In the genomic region with DNA sequence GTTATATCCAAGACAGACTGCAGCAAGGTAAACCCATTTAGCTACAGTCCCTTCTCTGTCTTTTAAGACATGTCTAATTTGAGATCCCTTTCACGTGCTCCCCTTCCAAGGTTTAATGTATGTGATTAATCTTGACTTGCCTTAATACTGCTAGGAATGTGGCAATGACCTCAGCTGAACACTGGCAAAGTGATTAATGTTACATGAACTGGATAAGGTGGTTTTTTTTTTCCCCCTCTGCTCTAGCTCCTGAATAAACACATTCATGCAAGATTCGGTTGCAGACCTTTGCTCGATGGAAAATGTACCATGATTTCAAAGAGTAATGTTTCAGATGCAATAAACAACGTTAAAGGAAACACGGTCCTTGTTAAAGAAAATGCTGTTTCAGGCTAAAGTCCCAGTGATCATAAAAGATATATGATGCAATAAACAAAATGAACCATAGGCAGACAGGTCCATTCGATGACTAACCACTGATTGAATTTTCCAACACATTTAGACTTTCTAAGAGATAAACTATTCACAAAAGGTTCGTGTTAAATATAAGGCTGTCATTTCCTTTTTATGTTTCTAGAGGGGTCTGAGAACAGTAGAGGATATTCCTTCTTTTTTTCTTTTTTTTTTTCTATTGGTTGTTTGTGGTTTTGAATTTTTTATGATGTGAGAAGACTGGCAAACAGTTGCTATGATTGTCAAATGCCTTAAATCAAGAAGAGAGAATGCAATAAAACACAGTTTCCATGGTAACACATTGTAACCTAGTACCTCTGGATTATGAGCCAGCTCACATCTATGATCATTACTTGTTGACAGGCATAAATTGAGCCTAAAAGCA, we compare ENCODE assay signal across 12 cellular contexts. TPM values are rescaled to one million over a fixed set of nuclear protein-coding genes. Genes with fewer than 3 reads are reported as not detected.
DNase-seq lines count a peak whose midpoint lies in the region; ATAC-seq and TF ChIP-seq lines count a peak whose summit lies in the region.
"Had no signal": no experiment of that assay in that cellular context is flagged by ENCODE, and none has a peak within 500 bp of the region (broad histone marks: within the 10 kb centered on the region; RNA-seq: fewer than 3 reads in every experiment).

No MANE protein-coding gene starts in this region.

- TF ChIP-seq CTCF in body of pancreas (IDR thresholded peaks at IDR 0.05) (no peak), brain microvascular endothelial cell (IDR thresholded peaks at IDR 0.05; ENCODE audit: low read depth, low read length, missing control alignments) (no peak)
- no peak for TF ChIP-seq CTCF in CD8-positive, alpha-beta T cell (IDR thresholded peaks at IDR 0.05)

- peak; percentile 21; the same call in 1 of the 2 replicates for TF ChIP-seq EP300 in Ishikawa (IDR thresholded peaks at IDR 0.05; ENCODE audit: borderline replicate concordance)

- H3K9me3 Mint-ChIP-seq in CD8-positive, alpha-beta T cell, result no peaks in the 10 kb centered on the region
- H3K9me3 Mint-ChIP-seq: GM23338 had no signal

- peak overlapping the region in 1 of 2 donors; percentile 26 for H3K9ac ChIP-seq in mucosa of rectum (ENCODE audit: low read depth in 1 of 2, low read length in 2 of 2)

- H3K4me3 Mint-ChIP-seq in CD8-positive, alpha-beta T cell, result no peak overlapping the region
- H3K4me3 Mint-ChIP-seq: GM23338 had no signal

- H3K36me3 Mint-ChIP-seq in CD8-positive, alpha-beta T cell, result no peaks in the 10 kb centered on the region

- H3K27ac ChIP-seq in body of pancreas, result peak overlapping the region in 3 of 4 donors; percentile 22 to 43 (median 25)
- H3K27ac ChIP-seq in mucosa of rectum (ENCODE audit: low read depth in 2 of 2, low read length in 2 of 2), result peak overlapping the region; percentile 84 to 87
- H3K27ac ChIP-seq in brain microvascular endothelial cell, result no peak overlapping the region
- no peak overlapping the region for H3K27ac ChIP-seq in CD8-positive, alpha-beta T cell (ENCODE audit: low read depth, low read length)

- H3K27me3 Mint-ChIP-seq in CD8-positive, alpha-beta T cell (ENCODE audit: low read depth), result no peaks in the 10 kb centered on the region

- ATAC-seq in body of pancreas (peak; percentile 70), HG03521 (IDR thresholded peaks at IDR 0.05; ENCODE audit: unreplicated experiment) (no peak)
- no peak for ATAC-seq in CD8-positive, alpha-beta T cell
- ATAC-seq: GM23338 had no signal

- no peaks in the 10 kb centered on the region for H3K9me3 ChIP-seq in body of pancreas
- no peaks in the 10 kb centered on the region for H3K9me3 ChIP-seq in mucosa of rectum (ENCODE audit: control insufficient read depth in 2 of 2, low read length in 2 of 2)
- no peaks in the 10 kb centered on the region for H3K9me3 ChIP-seq in CD8-positive, alpha-beta T cell (ENCODE audit: low read length)

- TF ChIP-seq POLR2A in body of pancreas (IDR thresholded peaks at IDR 0.05), result no peak

- H3K4me1 ChIP-seq in body of pancreas, result peaks cover 26% of the 10 kb centered on the region
- peaks cover 12 to 25% of the 10 kb centered on the region in 2 donors for H3K4me1 ChIP-seq in mucosa of rectum (ENCODE audit: control insufficient read depth in 2 of 2, insufficient read depth in 2 of 2, low read length in 2 of 2)
- H3K4me1 ChIP-seq in CD8-positive, alpha-beta T cell (ENCODE audit: insufficient read depth, low read length), result no peaks in the 10 kb centered on the region

- H3K4me3 ChIP-seq in body of pancreas (no peak overlapping the region), mucosa of rectum (ENCODE audit: low read length in 2 of 2) (peak overlapping the region in 1 of 2 donors; percentile 8), brain microvascular endothelial cell (ENCODE audit: low read depth, low read length) (no peak overlapping the region)
- no peak overlapping the region for H3K4me3 ChIP-seq in CD8-positive, alpha-beta T cell (ENCODE audit: low read depth, low read length)
- H3K4me3 ChIP-seq: GM23338 had no signal

- no peak overlapping the region for H3K27ac Mint-ChIP-seq in CD8-positive, alpha-beta T cell
- H3K27ac Mint-ChIP-seq: GM23338 had no signal

- POLR2A ChIA-PET in CD8-positive, alpha-beta T cell (lab: Charles Lee), result no interaction called here

- in situ Hi-C loops in brain microvascular endothelial cell (cut with HindIII; ENCODE audit: low pct_ligation_motif_present, low sequenced_read_pairs), result no loop called here

- H3K27me3 ChIP-seq in body of pancreas (no peaks in the 10 kb centered on the region), mucosa of rectum (ENCODE audit: control insufficient read depth in 2 of 2, insufficient read depth in 2 of 2, low read length in 2 of 2) (no peaks in the 10 kb centered on the region), brain microvascular endothelial cell (replicated peaks) (no peaks in the 10 kb centered on the region)
- no peaks in the 10 kb centered on the region for H3K27me3 ChIP-seq in CD8-positive, alpha-beta T cell (ENCODE audit: insufficient read depth, low read length)

- intact Hi-C loops in body of pancreas (cut with DNase I), result no loop called here
- intact Hi-C loops in CD8-positive, alpha-beta T cell (cut with DNase I, micrococcal nuclease), result no loop called here

- no peak for TF ChIP-seq RAD21 in Ishikawa (IDR thresholded peaks at IDR 0.05; ENCODE audit: low read depth)

- CTCF ChIA-PET in CD8-positive, alpha-beta T cell (lab: Charles Lee), result no interaction called here

- DNase-seq in D341Med (ENCODE audit: low spot score) (peak; percentile 44), body of pancreas (no peak), brain microvascular endothelial cell (no peak), Ammon's horn (ENCODE audit: low spot score) (no peak)
- no peak for DNase-seq in CD8-positive, alpha-beta T cell
- DNase-seq: activated CD4-positive, CD25-positive, alpha-beta regulatory T cell; activated naive CD4-positive, alpha-beta T cell; trophoblast cell had no signal

- H3K4me1 Mint-ChIP-seq in CD8-positive, alpha-beta T cell (ENCODE audit: low read depth), result no peaks in the 10 kb centered on the region

- H3K36me3 ChIP-seq in body of pancreas (replicated peaks in 1 of 2; ENCODE audit: insufficient read depth in 1 of 2, low read depth in 2 of 2) (no peaks in the 10 kb centered on the region), mucosa of rectum (ENCODE audit: control insufficient read depth in 2 of 2, insufficient read depth in 2 of 2, low read length in 2 of 2) (no peaks in the 10 kb centered on the region), brain microvascular endothelial cell (replicated peaks) (no peaks in the 10 kb centered on the region)
- H3K36me3 ChIP-seq in CD8-positive, alpha-beta T cell (ENCODE audit: insufficient read depth, low read length), result no peaks in the 10 kb centered on the region

- WGBS in body of pancreas, 2 donors, result 13 to 16% methylated on average over 7 of the region's 7 CpGs

TF ChIP-seq in Ishikawa, 13 proteins besides CTCF, POLR2A, EP300 and RAD21:
- TF ChIP-seq TEAD4 (IDR thresholded peaks at IDR 0.05), result peak; percentile 68; the same call in 1 of the 2 replicates
- no peak for TF ChIP-seq CREB1 (IDR thresholded peaks at IDR 0.05; ENCODE audit: low read depth)
- TF ChIP-seq, protein P1, sequence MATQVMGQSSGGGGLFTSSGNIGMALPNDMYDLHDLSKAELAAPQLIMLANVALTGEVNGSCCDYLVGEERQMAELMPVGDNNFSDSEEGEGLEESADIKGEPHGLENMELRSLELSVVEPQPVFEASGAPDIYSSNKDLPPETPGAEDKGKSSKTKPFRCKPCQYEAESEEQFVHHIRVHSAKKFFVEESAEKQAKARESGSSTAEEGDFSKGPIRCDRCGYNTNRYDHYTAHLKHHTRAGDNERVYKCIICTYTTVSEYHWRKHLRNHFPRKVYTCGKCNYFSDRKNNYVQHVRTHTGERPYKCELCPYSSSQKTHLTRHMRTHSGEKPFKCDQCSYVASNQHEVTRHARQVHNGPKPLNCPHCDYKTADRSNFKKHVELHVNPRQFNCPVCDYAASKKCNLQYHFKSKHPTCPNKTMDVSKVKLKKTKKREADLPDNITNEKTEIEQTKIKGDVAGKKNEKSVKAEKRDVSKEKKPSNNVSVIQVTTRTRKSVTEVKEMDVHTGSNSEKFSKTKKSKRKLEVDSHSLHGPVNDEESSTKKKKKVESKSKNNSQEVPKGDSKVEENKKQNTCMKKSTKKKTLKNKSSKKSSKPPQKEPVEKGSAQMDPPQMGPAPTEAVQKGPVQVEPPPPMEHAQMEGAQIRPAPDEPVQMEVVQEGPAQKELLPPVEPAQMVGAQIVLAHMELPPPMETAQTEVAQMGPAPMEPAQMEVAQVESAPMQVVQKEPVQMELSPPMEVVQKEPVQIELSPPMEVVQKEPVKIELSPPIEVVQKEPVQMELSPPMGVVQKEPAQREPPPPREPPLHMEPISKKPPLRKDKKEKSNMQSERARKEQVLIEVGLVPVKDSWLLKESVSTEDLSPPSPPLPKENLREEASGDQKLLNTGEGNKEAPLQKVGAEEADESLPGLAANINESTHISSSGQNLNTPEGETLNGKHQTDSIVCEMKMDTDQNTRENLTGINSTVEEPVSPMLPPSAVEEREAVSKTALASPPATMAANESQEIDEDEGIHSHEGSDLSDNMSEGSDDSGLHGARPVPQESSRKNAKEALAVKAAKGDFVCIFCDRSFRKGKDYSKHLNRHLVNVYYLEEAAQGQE (IDR thresholded peaks at IDR 0.05; ENCODE audit: low read depth), result no peak
- no peak for TF ChIP-seq FOXM1 (IDR thresholded peaks at IDR 0.05; ENCODE audit: borderline replicate concordance, low read depth)
- TF ChIP-seq, protein P2, sequence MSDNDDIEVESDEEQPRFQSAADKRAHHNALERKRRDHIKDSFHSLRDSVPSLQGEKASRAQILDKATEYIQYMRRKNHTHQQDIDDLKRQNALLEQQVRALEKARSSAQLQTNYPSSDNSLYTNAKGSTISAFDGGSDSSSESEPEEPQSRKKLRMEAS (IDR thresholded peaks at IDR 0.05), result no peak
- no peak for TF ChIP-seq EGR1 (IDR thresholded peaks at IDR 0.05)

RNA-seq across cellular contexts. Expression of a gene that starts 44.7 kb away (rescaled TPM):
- 10 to 100 TPM; 30.1 to 33.6 TPM for total RNA-seq in body of pancreas
- total RNA-seq in CD8-positive, alpha-beta T cell, result 1 to 10 TPM in 1 of 2 experiments, under 1 TPM in 1; 0.27 to 1.1 TPM

Comparison
In these comparisons a context has a peak if more than half of its experiments do, and no peak if none do; other contexts are left out.
1. H3K27ac ChIP-seq: peak in body of pancreas (3 of 4) and mucosa of rectum (2 of 2); none in brain microvascular endothelial cell (single experiment) and CD8-positive, alpha-beta T cell (single experiment).
2. RNA of a gene that starts 44.7 kb away (total RNA-seq): 30.1 to 33.6 TPM in body of pancreas; 0.27 to 1.1 TPM in CD8-positive, alpha-beta T cell; every median in the first group is over 10 times any median in the second.